In the genomic region with DNA sequence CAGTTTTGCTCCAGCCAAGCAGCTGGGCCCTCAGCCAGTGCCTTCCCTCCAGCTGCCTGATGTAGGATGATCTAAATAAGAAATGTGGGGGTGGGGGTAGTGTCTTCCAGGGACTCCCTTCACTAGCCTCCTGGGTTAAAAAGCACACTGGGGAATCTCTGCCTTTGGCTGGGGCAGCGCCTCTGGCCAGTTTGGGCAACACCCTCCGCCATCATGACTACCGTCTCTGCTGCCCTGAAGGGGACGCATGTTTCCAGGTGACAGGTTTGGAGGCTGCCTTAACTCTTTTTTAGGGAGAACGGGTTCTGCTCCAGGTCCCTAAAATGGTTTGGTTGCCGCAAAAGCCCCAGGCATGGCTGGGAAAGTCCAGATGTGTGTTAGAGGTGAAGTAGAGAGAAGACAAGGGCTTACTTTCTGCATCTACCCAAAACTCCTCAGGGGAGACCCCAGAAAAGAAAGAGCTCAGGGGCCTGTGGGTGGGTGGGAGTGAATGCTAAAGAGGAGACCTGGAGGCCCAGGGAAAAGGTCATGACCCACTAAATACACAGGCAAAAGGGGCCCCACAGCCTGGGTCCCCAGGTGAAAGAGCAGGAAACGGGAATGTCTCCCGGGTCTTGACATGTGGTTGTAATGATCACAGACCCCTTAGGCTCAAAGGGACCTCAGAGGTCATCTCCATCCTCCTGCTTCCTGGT, we compare ENCODE assay signal across 19 cellular contexts.
A peak's percentile ranks its signal among the peaks of the same experiment; 100 is the strongest.
DNase-seq lines count a peak whose midpoint lies in the region; ATAC-seq, FAIRE-seq and TF ChIP-seq lines count a peak whose summit lies in the region.
"Had no signal": no experiment of that assay in that cellular context is flagged by ENCODE, and none has a peak within 500 bp of the region (broad histone marks: within the 10 kb centered on the region; RNA-seq: fewer than 3 reads in every experiment).

No MANE protein-coding gene starts in this region.

- H4K20me1 ChIP-seq in HepG2 (ENCODE audit: insufficient read depth, low read length), result no peaks in the 10 kb centered on the region

- TF ChIP-seq POLR2A in GM12892 (IDR thresholded peaks at IDR 0.05; ENCODE audit: low read depth, low read length) (no peak), HepG2 (IDR thresholded peaks at IDR 0.05; ENCODE audit: insufficient read depth in 1 of 2, low read depth in 2 of 2, low read length in 2 of 2) (no peak)

- H3K79me2 ChIP-seq in HepG2 (ENCODE audit: insufficient read depth, low read length), result no peaks in the 10 kb centered on the region

- no peak overlapping the region for H3K27ac ChIP-seq in HepG2 (ENCODE audit: extremely low read length, insufficient read depth, low read length)
- H3K27ac ChIP-seq: upper lobe of left lung had no signal

- ATAC-seq in activated CD8-positive, alpha-beta T cell treated with anti-CD3 and anti-CD28 coated beads, Interleukin-2, amount 10 ng/mL, durations not matched to agents 7 days and 5 days, result no peak
- ATAC-seq in HepG2 (no peak), GM18861 (IDR thresholded peaks at IDR 0.05; ENCODE audit: unreplicated experiment) (no peak)

- peak; percentile 69 for FAIRE-seq in GM12892 (lab: Jason Lieb, UNC)
- FAIRE-seq in HepG2 (lab: Jason Lieb, UNC), result no peak

- H3K4me3 Mint-ChIP-seq in T-helper 2 cell treated with Interferon-gamma antibody and Interleukin-4, amounts not matched to agents 5 μg/mL and 100 μg/mL, for 36 hours, result peak overlapping the region; percentile 47
- H3K4me3 Mint-ChIP-seq in activated CD8-positive, alpha-beta T cell treated with anti-CD3 and anti-CD28 coated beads, Interleukin-2, amount 10 ng/mL, durations not matched to agents 7 days and 5 days, result no peak overlapping the region
- H3K4me3 Mint-ChIP-seq: dendritic cell treated with granulocyte-macrophage colony-stimulating factor and Interleukin-4, amounts not matched to agents 40 ng/mL and 50 ng/mL, for 4 days had no signal

- in situ Hi-C loops in HepG2 (cut with HindIII; ENCODE audit: extremely low pct_ligation_motif_present, low pct_unique_long_range_greater_than_20kb), result no loop called here
- in situ Hi-C loops in G401 (cut with HindIII; ENCODE audit: low sequenced_read_pairs), result no loop called here

- no TSS peak for BruUV-seq in HepG2 (replicated peaks; lab: Mats Ljungman, UMichigan)

- 42% methylated on average over 7 of the region's 8 CpGs for WGBS in HepG2 (ENCODE audit: low lambda C conversion rate)

- H3K27ac Mint-ChIP-seq in T-helper 2 cell treated with Interferon-gamma antibody and Interleukin-4, amounts not matched to agents 5 μg/mL and 100 μg/mL, for 36 hours, result peak overlapping the region; percentile 99
- H3K27ac Mint-ChIP-seq in activated CD8-positive, alpha-beta T cell treated with anti-CD3 and anti-CD28 coated beads, Interleukin-2, amount 10 ng/mL, durations not matched to agents 7 days and 5 days, result peak overlapping the region; percentile 69
- H3K27ac Mint-ChIP-seq: dendritic cell treated with granulocyte-macrophage colony-stimulating factor and Interleukin-4, amounts not matched to agents 40 ng/mL and 50 ng/mL, for 4 days had no signal

- no peaks in the 10 kb centered on the region for H3K27me3 Mint-ChIP-seq in T-helper 2 cell treated with Interferon-gamma antibody and Interleukin-4, amounts not matched to agents 5 μg/mL and 100 μg/mL, for 36 hours (ENCODE audit: low read depth)
- no peaks in the 10 kb centered on the region for H3K27me3 Mint-ChIP-seq in activated CD8-positive, alpha-beta T cell treated with anti-CD3 and anti-CD28 coated beads, Interleukin-2, amount 10 ng/mL, durations not matched to agents 7 days and 5 days (ENCODE audit: low read depth)

- no peak overlapping the region for H3K4me3 ChIP-seq in HepG2 (replicated peaks in 1 of 3; ENCODE audit: insufficient read depth in 1 of 3, low read depth in 2 of 3, low read length in 3 of 3)
- H3K4me3 ChIP-seq: upper lobe of left lung had no signal

- no peak overlapping the region for H3K9ac ChIP-seq in HepG2 (ENCODE audit: insufficient read depth, low read depth, low read length)

- no peaks in the 10 kb centered on the region for H3K27me3 ChIP-seq in HepG2 (ENCODE audit: control insufficient read depth in 1 of 2, insufficient read depth in 2 of 2, low read length in 2 of 2)
- H3K27me3 ChIP-seq: upper lobe of left lung had no signal

- no peak for TF ChIP-seq CTCF in HepG2 (CRISPR knock-in tag; IDR thresholded peaks at IDR 0.05)

- H3K4me1 ChIP-seq in HepG2 (ENCODE audit: insufficient read depth, low read length), result peaks cover 14% of the 10 kb centered on the region

- H3K36me3 ChIP-seq in HepG2 (replicated peaks in 1 of 2; ENCODE audit: control insufficient read depth in 1 of 2, insufficient read depth in 2 of 2, low read length in 2 of 2), result no peaks in the 10 kb centered on the region
- H3K36me3 ChIP-seq: upper lobe of left lung had no signal

- TF ChIP-seq EP300 in HepG2 (IDR thresholded peaks at IDR 0.05; ENCODE audit: low read depth in 2 of 2, low read length in 2 of 2), result no peak
- no peak for TF ChIP-seq EP300 in HepG2 (CRISPR knock-in tag; IDR thresholded peaks at IDR 0.05; ENCODE audit: borderline replicate concordance)

- H2AFZ ChIP-seq in HepG2 (ENCODE audit: low read length), result no peak overlapping the region

- H3K4me1 Mint-ChIP-seq in T-helper 2 cell treated with Interferon-gamma antibody and Interleukin-4, amounts not matched to agents 5 μg/mL and 100 μg/mL, for 36 hours (ENCODE audit: low read depth), result peaks cover 80% of the 10 kb centered on the region
- peaks cover 90% of the 10 kb centered on the region for H3K4me1 Mint-ChIP-seq in activated CD8-positive, alpha-beta T cell treated with anti-CD3 and anti-CD28 coated beads, Interleukin-2, amount 10 ng/mL, durations not matched to agents 7 days and 5 days (ENCODE audit: low read depth)

- H3K9me3 Mint-ChIP-seq in T-helper 2 cell treated with Interferon-gamma antibody and Interleukin-4, amounts not matched to agents 5 μg/mL and 100 μg/mL, for 36 hours, result peaks cover 10% of the 10 kb centered on the region
- H3K9me3 Mint-ChIP-seq in activated CD8-positive, alpha-beta T cell treated with anti-CD3 and anti-CD28 coated beads, Interleukin-2, amount 10 ng/mL, durations not matched to agents 7 days and 5 days (ENCODE audit: insufficient read depth), result no peaks in the 10 kb centered on the region
- H3K9me3 Mint-ChIP-seq: dendritic cell treated with granulocyte-macrophage colony-stimulating factor and Interleukin-4, amounts not matched to agents 40 ng/mL and 50 ng/mL, for 4 days had no signal

- no peaks in the 10 kb centered on the region for H3K9me3 ChIP-seq in HepG2 (ENCODE audit: low read length)
- H3K9me3 ChIP-seq: upper lobe of left lung had no signal

- H3K36me3 Mint-ChIP-seq in T-helper 2 cell treated with Interferon-gamma antibody and Interleukin-4, amounts not matched to agents 5 μg/mL and 100 μg/mL, for 36 hours (ENCODE audit: low read depth), result peaks cover 4% of the 10 kb centered on the region
- H3K36me3 Mint-ChIP-seq in activated CD8-positive, alpha-beta T cell treated with anti-CD3 and anti-CD28 coated beads, Interleukin-2, amount 10 ng/mL, durations not matched to agents 7 days and 5 days (ENCODE audit: low read depth), result peaks cover 12% of the 10 kb centered on the region

- CTCF ChIA-PET in activated CD8-positive, alpha-beta T cell treated with anti-CD3 and anti-CD28 coated beads, Interleukin-2, amount 10 ng/mL, durations not matched to agents 7 days and 5 days (lab: Charles Lee), result interaction anchor here (1.4 to 8.2 kb wide), 10 partner anchors 14 to 254 kb away, joined by 4 to 95 read pairs (median 21); a partner anchor contains a TSS
- CTCF ChIA-PET in HepG2 (lab: Yijun Ruan, JAX; ENCODE audit: low intra/inter-chr PET ratio, low total read pairs), result no interaction called here

- TF ChIP-seq RAD21 in HepG2 (CRISPR knock-in tag; IDR thresholded peaks at IDR 0.05), result no peak

- POLR2A ChIA-PET in activated CD8-positive, alpha-beta T cell treated with anti-CD3 and anti-CD28 coated beads, Interleukin-2, amount 10 ng/mL, durations not matched to agents 7 days and 5 days (lab: Charles Lee), result interaction anchor here (1.2 to 13.7 kb wide), 9 partner anchors 14 to 132 kb away, joined by 3 to 260 read pairs (median 9); a partner anchor contains a TSS
- POLR2A ChIA-PET in HepG2 (lab: Yijun Ruan, JAX), result no interaction called here

- DNase-seq in T-helper 2 cell treated with Interferon-gamma antibody and Interleukin-4, amounts not matched to agents 5 μg/mL and 100 μg/mL, for 36 hours (ENCODE audit: low spot score), result no peak
- DNase-seq in T-helper 2 cell (no peak), GM12892 (ENCODE audit: insufficient read length) (no peak), HepG2 (ENCODE audit: low spot score) (no peak), G401 (ENCODE audit: low spot score) (no peak)
- DNase-seq in activated CD8-positive, alpha-beta T cell treated with anti-CD3 and anti-CD28 coated beads, Interleukin-2, amount 10 ng/mL, durations not matched to agents 7 days and 5 days, result no peak
- DNase-seq in effector CD8-positive, alpha-beta T cell (lab: John Stamatoyannopoulos, UW), result no peak
- DNase-seq: 8988T, Calu3, EL, hippocampal formation, islet precursor cell, NCI-H1105 treated with DMSO at 0.1 percent for 48 hours, NCI-H748 treated with DMSO at 0.1 percent for 48 hours, Right ventricle myocardium superior, SW 1271, upper lobe of left lung had no signal

- peak overlapping the region; percentile 24; the same call in 1 of the 2 replicates for H3K4me2 ChIP-seq in HepG2 (ENCODE audit: low read depth, low read length)

- intact Hi-C loops in HepG2 (cut with micrococcal nuclease; ENCODE audit: unreplicated experiment), result no loop called here

TF ChIP-seq in HepG2, 621 proteins besides CTCF, POLR2A, EP300 and RAD21 (continues in another document):
- TF ChIP-seq ZNF124 (CRISPR knock-in tag; IDR thresholded peaks at IDR 0.05), result no peak
- TF ChIP-seq, protein P1, sequence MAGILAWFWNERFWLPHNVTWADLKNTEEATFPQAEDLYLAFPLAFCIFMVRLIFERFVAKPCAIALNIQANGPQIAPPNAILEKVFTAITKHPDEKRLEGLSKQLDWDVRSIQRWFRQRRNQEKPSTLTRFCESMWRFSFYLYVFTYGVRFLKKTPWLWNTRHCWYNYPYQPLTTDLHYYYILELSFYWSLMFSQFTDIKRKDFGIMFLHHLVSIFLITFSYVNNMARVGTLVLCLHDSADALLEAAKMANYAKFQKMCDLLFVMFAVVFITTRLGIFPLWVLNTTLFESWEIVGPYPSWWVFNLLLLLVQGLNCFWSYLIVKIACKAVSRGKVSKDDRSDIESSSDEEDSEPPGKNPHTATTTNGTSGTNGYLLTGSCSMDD (CRISPR knock-in tag; IDR thresholded peaks at IDR 0.05), result no peak
- no peak for TF ChIP-seq RELA (CRISPR knock-in tag; IDR thresholded peaks at IDR 0.05)
- TF ChIP-seq PITX1 (CRISPR knock-in tag; IDR thresholded peaks at IDR 0.05), result no peak
- TF ChIP-seq MBNL3 (CRISPR knock-in tag; conservative IDR thresholded peaks at IDR 0.05), result no peak
